8 cellular contexts compared by ENCODE assay signal in the genomic region with DNA sequence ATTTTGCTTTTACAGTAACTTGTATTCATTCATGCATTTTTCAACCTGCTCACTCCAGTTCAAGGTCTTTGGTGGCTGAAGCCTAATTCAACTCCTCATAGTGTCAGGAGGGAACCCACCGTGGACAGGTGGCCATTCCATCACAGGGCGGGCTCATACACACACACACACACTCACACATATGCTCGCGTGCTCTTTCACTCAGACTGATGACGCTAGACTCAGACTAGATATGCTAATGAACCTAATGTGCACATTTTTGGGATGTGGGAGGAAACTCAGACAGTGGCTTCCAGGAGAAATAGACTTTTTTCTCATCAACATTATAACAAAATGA. TPM values are rescaled to one million over a fixed set of nuclear protein-coding genes. Genes with fewer than 3 reads are reported as not detected.
DNase-seq lines count a peak whose midpoint lies in the region; ATAC-seq and TF ChIP-seq lines count a peak whose summit lies in the region.

No MANE protein-coding gene starts in this region.

- CTCF ChIA-PET in activated B cell treated with CpG ODN at 0.5 μM for 24 hours (lab: Charles Lee) = interaction anchor here (0.6 to 1.7 kb wide), 3 partner anchors 29 to 1690 kb away, joined by 3 to 8 read pairs (median 7); no protein-coding TSS in a partner anchor

- H3K4me3 ChIP-seq in heart left ventricle = peak overlapping the region; percentile 32 to 84 (median 71)
- peak overlapping the region in 1 of 4 donors; percentile 69 for H3K4me3 ChIP-seq in adrenal gland

- H3K27ac Mint-ChIP-seq in activated B cell treated with CpG ODN at 0.5 μM for 24 hours = peak overlapping the region; percentile 91

- H3K4me3 Mint-ChIP-seq in activated B cell treated with CpG ODN at 0.5 μM for 24 hours = peak overlapping the region; percentile 90

- H3K27ac ChIP-seq in heart left ventricle (peak overlapping the region in 9 of 12 donors; percentile 44 to 88 (median 74)), adrenal gland (peak overlapping the region in 2 of 5 donors; percentile 67 to 84)

- peaks cover 0 to 19% (median 7%) of the 10 kb centered on the region in 12 donors for H3K4me1 ChIP-seq in heart left ventricle
- peaks cover 3% of the 10 kb centered on the region in 2 donors for H3K4me1 ChIP-seq in adrenal gland (replicated peaks in 1 of 2)

- peaks cover 17% of the 10 kb centered on the region for H3K9me3 Mint-ChIP-seq in activated B cell treated with CpG ODN at 0.5 μM for 24 hours

- peak; percentile 47 for DNase-seq in NCI-H2196 (lab: John Stamatoyannopoulos, UW; ENCODE audit: unreplicated experiment)
- DNase-seq in NCI-H2196 treated with DMSO at 0.1 percent for 48 hours (lab: John Stamatoyannopoulos, UW; ENCODE audit: unreplicated experiment) = no peak
- DNase-seq in activated B cell treated with CpG ODN at 0.5 μM for 24 hours = no peak
- DNase-seq in heart left ventricle = no peak
- DNase-seq in sciatic nerve (ENCODE audit: low spot score) = no peak
- DNase-seq in adrenal gland = no peak

- peak; percentile 16 for ATAC-seq in HG03159 (IDR thresholded peaks at IDR 0.05; ENCODE audit: unreplicated experiment)
- ATAC-seq in activated B cell treated with CpG ODN at 0.5 μM for 24 hours (ENCODE audit: low read depth) = peak; percentile 12
- ATAC-seq in heart left ventricle = peak in 2 of 4 donors; percentile 11 to 21
- peak; percentile 13 for ATAC-seq in sciatic nerve
- ATAC-seq in HG03565 (IDR thresholded peaks at IDR 0.05; ENCODE audit: unreplicated experiment) = no peak

- TF ChIP-seq POLR2A in heart left ventricle (IDR thresholded peaks at IDR 0.05) = no peak
- no peak for TF ChIP-seq POLR2A in adrenal gland (IDR thresholded peaks at IDR 0.05)

- intact Hi-C loops in activated B cell treated with CpG ODN at 0.5 μM for 24 hours (cut with micrococcal nuclease) (loop anchor here (2.0 to 10.0 kb wide), 4 partner anchors 1112 to 1734 kb away; partner anchors contain the start of gene ZNF184), heart left ventricle (cut with DNase I) (loop anchor here in 5 of 10 donors (10.0 kb wide), 1 partner anchor 118 kb away; no protein-coding TSS in a partner anchor), sciatic nerve (cut with DNase I) (no loop called here), adrenal gland (cut with DNase I) (no loop called here)

- peaks cover 27% of the 10 kb centered on the region for H3K4me1 Mint-ChIP-seq in activated B cell treated with CpG ODN at 0.5 μM for 24 hours

- no peaks in the 10 kb centered on the region for H3K36me3 ChIP-seq in heart left ventricle
- H3K36me3 ChIP-seq in adrenal gland (replicated peaks in 1 of 2) = no peaks in the 10 kb centered on the region

- H3K27me3 Mint-ChIP-seq in activated B cell treated with CpG ODN at 0.5 μM for 24 hours = peaks cover 4% of the 10 kb centered on the region

- H3K27me3 ChIP-seq in heart left ventricle (no peaks in the 10 kb centered on the region), adrenal gland (no peaks in the 10 kb centered on the region)

- H3K36me3 Mint-ChIP-seq in activated B cell treated with CpG ODN at 0.5 μM for 24 hours (ENCODE audit: low read depth) = peaks cover 12% of the 10 kb centered on the region

- no peak for TF ChIP-seq CTCF in activated B cell treated with CpG ODN at 0.5 μM for 24 hours (IDR thresholded peaks at IDR 0.05)
- TF ChIP-seq CTCF in heart left ventricle (IDR thresholded peaks at IDR 0.05) = no peak
- TF ChIP-seq CTCF in adrenal gland (IDR thresholded peaks at IDR 0.05) = no peak

- whole genome bisulfite sequencing in heart left ventricle, 4 donors = 14 to 20% (median 17%) methylated on average over 5 of the region's 5 CpGs
- WGBS in adrenal gland, 4 donors = 36 to 49% (median 46%) methylated on average over 5 of the region's 5 CpGs

- peaks cover 0 to 17% (median 0%) of the 10 kb centered on the region in 12 donors for H3K9me3 ChIP-seq in heart left ventricle
- H3K9me3 ChIP-seq in adrenal gland (replicated peaks in 1 of 3) = no peaks in the 10 kb centered on the region

- POLR2A ChIA-PET in activated B cell treated with CpG ODN at 0.5 μM for 24 hours (lab: Charles Lee) = interaction anchor here (0.7 to 2.5 kb wide), 15 partner anchors 8 to 1720 kb away, joined by 3 to 33 read pairs (median 8); partner anchors contain the start of gene TRIM27

RNA-seq across cellular contexts. Expression of gene TRIM27, which starts 56.7 kb away (rescaled TPM):
- total RNA-seq in activated B cell treated with CpG ODN at 0.5 μM for 24 hours (59.5 and 64.8 TPM in 2 replicates), heart left ventricle (10 to 100 TPM; 14.7 to 37.7 (median 19.8) TPM), sciatic nerve (50.0 TPM), adrenal gland (10 to 100 TPM; 38.3 to 67.4 (median 48.2) TPM)
- polyA plus RNA-seq in heart left ventricle (10 to 100 TPM; 15.1 to 33.5 TPM), adrenal gland (10 to 100 TPM; 40.4 to 54.6 (median 53.8) TPM)
